ENCODE assay signal across 19 cellular contexts in genomic region chr2:85485815-85486214, GRCh38. TPM values are rescaled to one million over a fixed set of nuclear protein-coding genes. Genes with fewer than 3 reads are reported as not detected.
DNase-seq lines count a peak whose midpoint lies in the region; ATAC-seq, FAIRE-seq and TF ChIP-seq lines count a peak whose summit lies in the region.
"Had no signal": no experiment of that assay in that cellular context is flagged by ENCODE, and none has a peak within 500 bp of the region (broad histone marks: within the 10 kb centered on the region; RNA-seq: fewer than 3 reads in every experiment).

No MANE protein-coding gene starts in this region.

- intact Hi-C loops in K562 (cut with micrococcal nuclease) = no loop called here
- intact Hi-C loops in naive thymus-derived CD4-positive, alpha-beta T cell (cut with micrococcal nuclease) = no loop called here

- ATAC-seq in K562 (peak; percentile 71), HG03196 (IDR thresholded peaks at IDR 0.05; ENCODE audit: unreplicated experiment) (no peak)
- ATAC-seq in naive thymus-derived CD4-positive, alpha-beta T cell = no peak

- no peaks in the 10 kb centered on the region for H3K79me2 ChIP-seq in K562 (ENCODE audit: control insufficient read depth, insufficient read depth, low read length)

- CTCF ChIA-PET in K562 (lab: Yijun Ruan, JAX; ENCODE audit: low intra/inter-chr PET ratio) = no interaction called here
- CTCF ChIA-PET in naive thymus-derived CD4-positive, alpha-beta T cell (lab: Charles Lee) = no interaction called here

- H3K27me3 ChIP-seq in K562 (ENCODE audit: control insufficient read depth in 2 of 2, insufficient read depth in 2 of 2, low read length in 2 of 2) = no peaks in the 10 kb centered on the region
- no peaks in the 10 kb centered on the region for H3K27me3 ChIP-seq in naive thymus-derived CD4-positive, alpha-beta T cell (ENCODE audit: control insufficient read depth in 2 of 2, insufficient read depth in 2 of 2, low read length in 2 of 2)

- no peak for DNase-seq in T-helper 2 cell treated with Interferon-gamma antibody and Interleukin-4, amounts not matched to agents 5 μg/mL and 100 μg/mL, for 36 hours (ENCODE audit: low spot score)
- DNase-seq in T-helper 2 cell (no peak), K562 (ENCODE audit: extremely low read depth in 1 of 4, low spot score in 3 of 4) (no peak), fibroblast of villous mesenchyme (ENCODE audit: low read depth) (peak; percentile 52), NCI-H2227 treated with DMSO at 0.1 percent for 48 hours (lab: John Stamatoyannopoulos, UW) (no peak), G401 (ENCODE audit: low spot score) (no peak)
- DNase-seq in naive thymus-derived CD4-positive, alpha-beta T cell = no peak
- DNase-seq: AML-193; Calu3; CD4-positive, CD25-positive, alpha-beta regulatory T cell; H9; NCI-H1092 treated with DMSO at 0.1 percent for 48 hours; NCI-H1694; NCI-H446; NCI-H774; SHP77 treated with DMSO at 0.1 percent for 48 hours had no signal

- H3K9me3 ChIP-seq in K562 (replicated peaks; ENCODE audit: control insufficient read depth, insufficient read depth, low read depth, low read length) = no peaks in the 10 kb centered on the region
- peaks cover 0 to under 1% (median 0%) of the 10 kb centered on the region in 3 experiments for H3K9me3 ChIP-seq in naive thymus-derived CD4-positive, alpha-beta T cell (ENCODE audit: control insufficient read depth in 2 of 3, low read length in 3 of 3)

- no TSS peak for BruUV-seq in K562 (replicated peaks; lab: Mats Ljungman, UMichigan)

- POLR2A ChIA-PET in K562 (lab: Yijun Ruan, JAX) = interaction anchor here (0.7 to 1.3 kb wide), 8 partner anchors 10 to 60 kb away, joined by 3 to 6 read pairs (median 4); no protein-coding TSS in a partner anchor
- POLR2A ChIA-PET in naive thymus-derived CD4-positive, alpha-beta T cell (lab: Charles Lee) = no interaction called here

- no peaks in the 10 kb centered on the region for H3K9me1 ChIP-seq in K562 (ENCODE audit: control insufficient read depth, insufficient read depth, low read length)

- in situ Hi-C loops in K562 (cut with MboI) = no loop called here
- in situ Hi-C loops in G401 (cut with HindIII; ENCODE audit: low sequenced_read_pairs) = no loop called here

- TF ChIP-seq RAD21 in K562 (CRISPR knock-in tag; conservative IDR thresholded peaks at IDR 0.05 in 1 of 2, IDR thresholded peaks at IDR 0.05 in 1 of 2) = no peak

- no peak overlapping the region for H3K4me3 Mint-ChIP-seq in T-helper 2 cell treated with Interferon-gamma antibody and Interleukin-4, amounts not matched to agents 5 μg/mL and 100 μg/mL, for 36 hours
- no peak overlapping the region for H3K4me3 Mint-ChIP-seq in naive thymus-derived CD4-positive, alpha-beta T cell
- H3K4me3 Mint-ChIP-seq: CD4-positive, CD25-positive, alpha-beta regulatory T cell; H9 had no signal

- no peaks in the 10 kb centered on the region for H4K20me1 ChIP-seq in K562 (replicated peaks; ENCODE audit: control insufficient read depth, insufficient read depth, low read length)

- no peak overlapping the region for H3K9ac ChIP-seq in K562 (ENCODE audit: insufficient read depth in 1 of 2, low read depth in 2 of 2, low read length in 2 of 2)

- no peak overlapping the region for H3K27ac ChIP-seq in K562 (ENCODE audit: extremely low read depth, low read depth, low read length)
- H3K27ac ChIP-seq in naive thymus-derived CD4-positive, alpha-beta T cell (ENCODE audit: low read depth, low read length) = no peak overlapping the region

- H3K36me3 Mint-ChIP-seq in T-helper 2 cell treated with Interferon-gamma antibody and Interleukin-4, amounts not matched to agents 5 μg/mL and 100 μg/mL, for 36 hours (ENCODE audit: low read depth) = peaks cover 2% of the 10 kb centered on the region
- peaks cover 0 to 3% (median 0%) of the 10 kb centered on the region in 5 donors for H3K36me3 Mint-ChIP-seq in naive thymus-derived CD4-positive, alpha-beta T cell
- H3K36me3 Mint-ChIP-seq: CD4-positive, CD25-positive, alpha-beta regulatory T cell had no signal

- H3K9me3 Mint-ChIP-seq in T-helper 2 cell treated with Interferon-gamma antibody and Interleukin-4, amounts not matched to agents 5 μg/mL and 100 μg/mL, for 36 hours = no peaks in the 10 kb centered on the region
- H3K9me3 Mint-ChIP-seq in naive thymus-derived CD4-positive, alpha-beta T cell = peaks cover 0 to 21% (median 7%) of the 10 kb centered on the region in 11 donors

- no peak for TF ChIP-seq EP300 in K562 (IDR thresholded peaks at IDR 0.05; ENCODE audit: low read length)

- TF ChIP-seq CTCF in K562 (IDR thresholded peaks at IDR 0.05 in 2 of 3, conservative IDR thresholded peaks at IDR 0.05 in 1 of 3; ENCODE audit: insufficient read depth in 2 of 3, low read depth in 1 of 3, low read length in 3 of 3) (no peak), fibroblast of villous mesenchyme (IDR thresholded peaks at IDR 0.05; ENCODE audit: insufficient read depth, low read depth, low read length) (no peak)

- peak overlapping the region; percentile 43 for H3K27ac Mint-ChIP-seq in T-helper 2 cell treated with Interferon-gamma antibody and Interleukin-4, amounts not matched to agents 5 μg/mL and 100 μg/mL, for 36 hours
- no peak overlapping the region for H3K27ac Mint-ChIP-seq in naive thymus-derived CD4-positive, alpha-beta T cell
- H3K27ac Mint-ChIP-seq: CD4-positive, CD25-positive, alpha-beta regulatory T cell; H9 had no signal

- H3K4me3 ChIP-seq in K562 (no peak overlapping the region), fibroblast of villous mesenchyme (ENCODE audit: low read depth, low read length) (no peak overlapping the region)
- H3K4me3 ChIP-seq in naive thymus-derived CD4-positive, alpha-beta T cell (ENCODE audit: low read length) = no peak overlapping the region

- H3K4me1 ChIP-seq in K562 (replicated peaks in 1 of 2; ENCODE audit: control insufficient read depth in 2 of 2, insufficient read depth in 2 of 2, low read length in 2 of 2) = no peaks in the 10 kb centered on the region
- H3K4me1 ChIP-seq in naive thymus-derived CD4-positive, alpha-beta T cell (ENCODE audit: control insufficient read depth in 2 of 2, insufficient read depth in 2 of 2, low read length in 2 of 2) = no peaks in the 10 kb centered on the region

- H3K36me3 ChIP-seq in K562 (ENCODE audit: control insufficient read depth, insufficient read depth, low read length) = no peaks in the 10 kb centered on the region
- H3K36me3 ChIP-seq in naive thymus-derived CD4-positive, alpha-beta T cell (ENCODE audit: control insufficient read depth in 2 of 3, insufficient read depth in 3 of 3, low read length in 3 of 3) = no peaks in the 10 kb centered on the region

- no peak for FAIRE-seq in K562 (lab: Jason Lieb, UNC)
- FAIRE-seq: G401.6, GM12891 had no signal

- H2AFZ ChIP-seq in K562 (ENCODE audit: low read depth, low read length) = no peak overlapping the region

- 22% methylated on average over 3 of the region's 3 CpGs for WGBS in K562 (ENCODE audit: insufficient coverage, low coverage, missing lambda C conversion rate)

- H3K27me3 Mint-ChIP-seq in T-helper 2 cell treated with Interferon-gamma antibody and Interleukin-4, amounts not matched to agents 5 μg/mL and 100 μg/mL, for 36 hours (ENCODE audit: low read depth) = peaks cover 3% of the 10 kb centered on the region
- H3K27me3 Mint-ChIP-seq in naive thymus-derived CD4-positive, alpha-beta T cell = peaks cover 0 to 3% (median 0%) of the 10 kb centered on the region in 5 donors
- H3K27me3 Mint-ChIP-seq: CD4-positive, CD25-positive, alpha-beta regulatory T cell had no signal

- no peak overlapping the region for H3K4me2 ChIP-seq in K562 (ENCODE audit: insufficient read depth, low read length)

- TF ChIP-seq POLR2A in K562 (conservative IDR thresholded peaks at IDR 0.05) = no peak

- H3K4me1 Mint-ChIP-seq in T-helper 2 cell treated with Interferon-gamma antibody and Interleukin-4, amounts not matched to agents 5 μg/mL and 100 μg/mL, for 36 hours (ENCODE audit: low read depth) = no peaks in the 10 kb centered on the region
- no peaks in the 10 kb centered on the region for H3K4me1 Mint-ChIP-seq in naive thymus-derived CD4-positive, alpha-beta T cell
- H3K4me1 Mint-ChIP-seq: CD4-positive, CD25-positive, alpha-beta regulatory T cell; H9 had no signal

TF ChIP-seq in K562, 482 proteins besides CTCF, POLR2A, EP300 and RAD21 (continues in another document):
- TF ChIP-seq BRD9 (IDR thresholded peaks at IDR 0.05; ENCODE audit: low read depth, partially characterized antibody) (no peak), ASH1L (IDR thresholded peaks at IDR 0.05; ENCODE audit: borderline replicate concordance, low read depth, partially characterized antibody) (no peak), CHD1 (IDR thresholded peaks at IDR 0.05; ENCODE audit: low read length) (no peak)

RNA-seq across cellular contexts. Expression of gene MAT2A, which starts 53.2 kb away (rescaled TPM):
- 2,702 and 3,157 TPM in 2 replicates for total RNA-seq in K562 (2011; cell fraction: chromatin; rRNA removed; ENCODE audit: low replicate concordance)
- total RNA-seq in K562 (2011; cell fraction: nucleolus; rRNA removed) = 1,250 and 1,264 TPM in 2 replicates
- 2,042 and 2,843 TPM in 2 replicates for total RNA-seq in K562 (2011; cell fraction: nucleoplasm; rRNA removed)
- total RNA-seq in K562 (2014; rRNA removed) (176 and 192 TPM in 2 replicates), K562 (2014; rRNA removed; fragmentation: Illumina TruSeq; extraction: Trizol) (236 and 242 TPM in 2 replicates), K562 (2015; rRNA removed; fragmentation: Illumina TruSeq; extraction: Trizol) (215 and 240 TPM in 2 replicates), K562 (2021) (376 and 394 TPM in 2 replicates), fibroblast of villous mesenchyme (113 and 124 TPM in 2 replicates)
- polyA plus RNA-seq in K562 (2011; rRNA removed) (606 and 1,027 TPM in 2 replicates), K562 (2014; fragmentation: Illumina TruSeq; extraction: Trizol) (324 and 385 TPM in 2 replicates), K562 (2014; fragmentation: Nextera tagmentation; extraction: Ambion mirVana) (100 to 1,000 TPM; 130 to 197 TPM), K562 (2014; rRNA removed) (582 and 610 TPM in 2 replicates)
- polyA plus RNA-seq in K562 (2011; cell fraction: cytosol; rRNA removed) = 192 and 285 TPM in 2 replicates
- 3,295 and 5,994 TPM in 2 replicates for polyA plus RNA-seq in K562 (2011; cell fraction: nucleus; rRNA removed)
- polyA plus RNA-seq in K562 (2012) = 368 and 393 TPM in 2 replicates
- 369 and 549 TPM in 2 replicates for polyA minus RNA-seq in K562 (2011; rRNA and poly(A)+ RNA removed)
- polyA minus RNA-seq in K562 (2011; cell fraction: cytosol; rRNA and poly(A)+ RNA removed) = 138 and 165 TPM in 2 replicates
- 1,130 and 1,570 TPM in 2 replicates for polyA minus RNA-seq in K562 (2011; cell fraction: nucleus; rRNA and poly(A)+ RNA removed)
- total RNA-seq in G401 (2014; rRNA removed; shearing (Covaris generic)) = 68.1 and 85.2 TPM in 2 replicates
- total RNA-seq in naive thymus-derived CD4-positive, alpha-beta T cell = 100 to 1,000 TPM in 4 of 5 experiments, 10 to 100 TPM in 1; 96.3 to 268 (median 178) TPM
- polyA plus RNA-seq in naive thymus-derived CD4-positive, alpha-beta T cell = 100 to 1,000 TPM in 1 of 2 donors, 10 to 100 TPM in 1; 79.8 to 120 TPM
